In genomic region chr3:184002469-184002868, GRCh38 we compare ENCODE assay signal across 22 cellular contexts. TPM values are rescaled to one million over a fixed set of nuclear protein-coding genes. Genes with fewer than 3 reads are reported as not detected.
A peak's percentile ranks its signal among the peaks of the same experiment; 100 is the strongest.
DNase-seq lines count a peak whose midpoint lies in the region; ATAC-seq and TF ChIP-seq lines count a peak whose summit lies in the region.
"Had no signal": no experiment of that assay in that cellular context is flagged by ENCODE, and none has a peak within 500 bp of the region (broad histone marks: within the 10 kb centered on the region; RNA-seq: fewer than 3 reads in every experiment).

No MANE protein-coding gene starts in this region.

- intact Hi-C loops in left cardiac atrium (cut with DNase I): no loop called here
- intact Hi-C loops in tibial artery (cut with DNase I; ENCODE audit: low total_unique reads): no loop called here

- no peaks in the 10 kb centered on the region for H3F3A ChIP-seq in GM23338 (replicated peaks; ENCODE audit: low read depth)

- ATAC-seq in GM23338 (no peak; the same call in 2 of the 3 replicates), left cardiac atrium (peak; percentile 30 to 72)
- ATAC-seq: GM12878, HepG2, Panc1 had no signal

- H3K27ac ChIP-seq in GM23338 (ENCODE audit: low read depth) (no peak overlapping the region), osteoblast (ENCODE audit: low read depth, low read length) (no peak overlapping the region), tibial artery (no peak overlapping the region)
- H3K27ac ChIP-seq: BLaER1 had no signal

- H3K36me3 Mint-ChIP-seq in GM23338 (ENCODE audit: low read depth) (no peaks in the 10 kb centered on the region), chondrocyte (ENCODE audit: low read depth) (no peaks in the 10 kb centered on the region)

- H3K9me3 ChIP-seq in osteoblast (ENCODE audit: low read depth, low read length): no peaks in the 10 kb centered on the region
- H3K9me3 ChIP-seq in tibial artery: no peaks in the 10 kb centered on the region
- H3K9me3 ChIP-seq: BLaER1 had no signal

- DNase-seq in GM23338 (ENCODE audit: low spot score) (peak; percentile 26), chondrocyte (ENCODE audit: low spot score) (no peak), left cardiac atrium (no peak), osteoblast (ENCODE audit: insufficient read length, low spot score, missing footprints) (peak; percentile 1), NCI-H2107 (lab: John Stamatoyannopoulos, UW) (no peak), tibial artery (no peak), NCI-H146 (lab: John Stamatoyannopoulos, UW) (no peak)
- DNase-seq in activated CD8-positive, alpha-beta memory T cell treated with anti-CD3 and anti-CD28 coated beads, Interleukin-2, amount 50 U/mL, for 4 hours: no peak
- DNase-seq: CD8-positive, alpha-beta memory T cell; DND-41; GDM1; GM23248; NCI-H1048; NCI-H2081 treated with DMSO at 0.1 percent for 48 hours; NCI-H2227 treated with DMSO at 0.1 percent for 48 hours; NCI-H524; SHP77 had no signal

- H3K27me3 ChIP-seq in GM23338 (ENCODE audit: insufficient read depth) (no peaks in the 10 kb centered on the region), osteoblast (ENCODE audit: insufficient read depth, low read length) (no peaks in the 10 kb centered on the region), tibial artery (no peaks in the 10 kb centered on the region)
- H3K27me3 ChIP-seq: BLaER1 had no signal

- H3K27ac Mint-ChIP-seq in GM23338: no peak overlapping the region; the same call in 1 of the 2 replicates
- peak overlapping the region; percentile 32 for H3K27ac Mint-ChIP-seq in chondrocyte (ENCODE audit: unreplicated experiment)

- H2AFZ ChIP-seq in GM23338 (no peak overlapping the region), osteoblast (ENCODE audit: low read length) (no peak overlapping the region)
- H2AFZ ChIP-seq: GM23248 had no signal

- no peaks in the 10 kb centered on the region for H3K36me3 ChIP-seq in GM23338 (ENCODE audit: insufficient read depth)
- H3K36me3 ChIP-seq in osteoblast (ENCODE audit: insufficient read depth, low read length): no peaks in the 10 kb centered on the region
- peaks cover 0 to 4% (median 0%) of the 10 kb centered on the region in 3 donors for H3K36me3 ChIP-seq in tibial artery

- peaks cover 10% of the 10 kb centered on the region; the same call in 2 of the 3 replicates for H3K4me1 Mint-ChIP-seq in GM23338
- H3K4me1 Mint-ChIP-seq in chondrocyte (ENCODE audit: low read depth): peaks cover 22% of the 10 kb centered on the region

- H3K4me3 ChIP-seq in GM23338 (no peak overlapping the region), osteoblast (ENCODE audit: insufficient read depth, low read length) (no peak overlapping the region), tibial artery (no peak overlapping the region)
- H3K4me3 ChIP-seq: BLaER1, GM12878 had no signal

- H3K9me2 ChIP-seq in GM23338 (ENCODE audit: insufficient read depth): no peaks in the 10 kb centered on the region

- peak in 1 of 2 experiments; percentile 48; a peak in 2 of 4 replicates for TF ChIP-seq CTCF in GM23338 (conservative IDR thresholded peaks at IDR 0.05; ENCODE audit: low read depth in 2 of 2)
- TF ChIP-seq CTCF in chondrocyte (IDR thresholded peaks at IDR 0.05): no peak
- no peak for TF ChIP-seq CTCF in osteoblast (IDR thresholded peaks at IDR 0.05; ENCODE audit: extremely low read depth, low read depth, low read length)
- TF ChIP-seq CTCF in tibial artery (IDR thresholded peaks at IDR 0.05): no peak

- H3K79me2 ChIP-seq in GM23338 (replicated peaks; ENCODE audit: insufficient read depth) (peaks cover 41% of the 10 kb centered on the region), osteoblast (ENCODE audit: insufficient read depth, low read length) (peaks cover 12% of the 10 kb centered on the region)

- H3K4me1 ChIP-seq in GM23338 (ENCODE audit: insufficient read depth) (no peaks in the 10 kb centered on the region), osteoblast (ENCODE audit: insufficient read depth, low read length) (peaks cover 24% of the 10 kb centered on the region), tibial artery (peaks cover 0 to 5% (median 0%) of the 10 kb centered on the region in 4 donors)
- H3K4me1 ChIP-seq: BLaER1 had no signal

- H4K20me1 ChIP-seq in GM23338 (replicated peaks; ENCODE audit: insufficient read depth) (peaks cover 12% of the 10 kb centered on the region), osteoblast (ENCODE audit: insufficient read depth, low read length) (peaks cover 4% of the 10 kb centered on the region)

- no peaks in the 10 kb centered on the region for H3K9me3 Mint-ChIP-seq in GM23338
- H3K9me3 Mint-ChIP-seq in chondrocyte (ENCODE audit: low read depth): no peaks in the 10 kb centered on the region
- H3K9me3 Mint-ChIP-seq: CD8-positive, alpha-beta memory T cell had no signal

- H3K4me2 ChIP-seq in GM23338: no peak overlapping the region
- no peak overlapping the region for H3K4me2 ChIP-seq in osteoblast (ENCODE audit: insufficient read depth, low read length)
- H3K4me2 ChIP-seq: BLaER1 had no signal

- H3K27me3 Mint-ChIP-seq in GM23338 (ENCODE audit: insufficient read depth, low read depth, poor library complexity) (no peaks in the 10 kb centered on the region), chondrocyte (ENCODE audit: low read depth) (no peaks in the 10 kb centered on the region)
- H3K27me3 Mint-ChIP-seq: CD8-positive, alpha-beta memory T cell had no signal

- no peak overlapping the region for H3K4me3 Mint-ChIP-seq in GM23338
- H3K4me3 Mint-ChIP-seq in chondrocyte (ENCODE audit: unreplicated experiment): no peak overlapping the region
- H3K4me3 Mint-ChIP-seq: CD8-positive, alpha-beta memory T cell had no signal

TF ChIP-seq in GM23338, 12 proteins besides CTCF, POLR2A, EP300 and RAD21 (continues in another document):
- TF ChIP-seq EZH2 (IDR thresholded peaks at IDR 0.05; ENCODE audit: low read depth, unreplicated experiment) (no peak), CREB1 (CRISPR knock-in tag; IDR thresholded peaks at IDR 0.05; ENCODE audit: low read depth) (no peak), STAT1 (IDR thresholded peaks at IDR 0.05; ENCODE audit: unreplicated experiment) (no peak), JUNB (IDR thresholded peaks at IDR 0.05; ENCODE audit: unreplicated experiment) (no peak), NANOG (IDR thresholded peaks at IDR 0.05; ENCODE audit: borderline replicate concordance) (no peak), ZNF331 (CRISPR knock-in tag; IDR thresholded peaks at IDR 0.05; ENCODE audit: low read depth) (no peak), EZH2phosphoT487 (IDR thresholded peaks at IDR 0.05; ENCODE audit: unreplicated experiment) (no peak), ETS1 (IDR thresholded peaks at IDR 0.05) (no peak), POLR2AphosphoS5 (IDR thresholded peaks at IDR 0.05; ENCODE audit: low read depth) (no peak), ZNF114 (CRISPR knock-in tag; IDR thresholded peaks at IDR 0.05) (no peak)
- TF ChIP-seq, protein P1, sequence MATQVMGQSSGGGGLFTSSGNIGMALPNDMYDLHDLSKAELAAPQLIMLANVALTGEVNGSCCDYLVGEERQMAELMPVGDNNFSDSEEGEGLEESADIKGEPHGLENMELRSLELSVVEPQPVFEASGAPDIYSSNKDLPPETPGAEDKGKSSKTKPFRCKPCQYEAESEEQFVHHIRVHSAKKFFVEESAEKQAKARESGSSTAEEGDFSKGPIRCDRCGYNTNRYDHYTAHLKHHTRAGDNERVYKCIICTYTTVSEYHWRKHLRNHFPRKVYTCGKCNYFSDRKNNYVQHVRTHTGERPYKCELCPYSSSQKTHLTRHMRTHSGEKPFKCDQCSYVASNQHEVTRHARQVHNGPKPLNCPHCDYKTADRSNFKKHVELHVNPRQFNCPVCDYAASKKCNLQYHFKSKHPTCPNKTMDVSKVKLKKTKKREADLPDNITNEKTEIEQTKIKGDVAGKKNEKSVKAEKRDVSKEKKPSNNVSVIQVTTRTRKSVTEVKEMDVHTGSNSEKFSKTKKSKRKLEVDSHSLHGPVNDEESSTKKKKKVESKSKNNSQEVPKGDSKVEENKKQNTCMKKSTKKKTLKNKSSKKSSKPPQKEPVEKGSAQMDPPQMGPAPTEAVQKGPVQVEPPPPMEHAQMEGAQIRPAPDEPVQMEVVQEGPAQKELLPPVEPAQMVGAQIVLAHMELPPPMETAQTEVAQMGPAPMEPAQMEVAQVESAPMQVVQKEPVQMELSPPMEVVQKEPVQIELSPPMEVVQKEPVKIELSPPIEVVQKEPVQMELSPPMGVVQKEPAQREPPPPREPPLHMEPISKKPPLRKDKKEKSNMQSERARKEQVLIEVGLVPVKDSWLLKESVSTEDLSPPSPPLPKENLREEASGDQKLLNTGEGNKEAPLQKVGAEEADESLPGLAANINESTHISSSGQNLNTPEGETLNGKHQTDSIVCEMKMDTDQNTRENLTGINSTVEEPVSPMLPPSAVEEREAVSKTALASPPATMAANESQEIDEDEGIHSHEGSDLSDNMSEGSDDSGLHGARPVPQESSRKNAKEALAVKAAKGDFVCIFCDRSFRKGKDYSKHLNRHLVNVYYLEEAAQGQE (IDR thresholded peaks at IDR 0.05; ENCODE audit: unreplicated experiment): no peak

RNA-seq across cellular contexts. Expression of gene ABCC5, which starts 15.2 kb away (rescaled TPM):
- 38.5 and 39.9 TPM in 2 replicates for total RNA-seq in GM23338 (2014; rRNA removed; shearing (Covaris generic))
- 14.0 TPM in 2 replicates for polyA plus RNA-seq in GM23338 (2016; fragmentation: Nextera tagmentation; extraction: Ambion mirVana)
- total RNA-seq in chondrocyte (22.0 to 26.8 TPM (median 23.8 TPM) in 3 replicates), left cardiac atrium (10 to 100 TPM; 40.2 to 69.2 TPM), osteoblast (18.0 and 19.2 TPM in 2 replicates)

RNA-seq across cellular contexts. Expression of gene HTR3D, which starts 29.1 kb away (rescaled TPM):
- not detected in 2 replicates for total RNA-seq in GM23338 (2014; rRNA removed; shearing (Covaris generic))
- not detected in 2 replicates for polyA plus RNA-seq in GM23338 (2016; fragmentation: Nextera tagmentation; extraction: Ambion mirVana)
- total RNA-seq in chondrocyte (not detected in 3 replicates), left cardiac atrium (not detected), osteoblast (not detected in 2 replicates)
- total RNA-seq: CD8-positive, alpha-beta memory T cell; GM12878; GM23248; HepG2; MCF 10A had no signal
- polyA plus RNA-seq: CD8-positive, alpha-beta memory T cell; GM12878; GM23248; HepG2 had no signal

RNA-seq across cellular contexts. Expression of gene HTR3C, which starts 50.4 kb away (rescaled TPM):
- not detected in 2 replicates for total RNA-seq in GM23338 (2014; rRNA removed; shearing (Covaris generic))
- not detected in 2 replicates for polyA plus RNA-seq in GM23338 (2016; fragmentation: Nextera tagmentation; extraction: Ambion mirVana)
- not detected in 3 replicates for total RNA-seq in chondrocyte
- total RNA-seq in left cardiac atrium: not detected
- total RNA-seq in osteoblast: not detected in 2 replicates
- total RNA-seq: CD8-positive, alpha-beta memory T cell; GM12878; GM23248; HepG2; MCF 10A had no signal
- polyA plus RNA-seq: CD8-positive, alpha-beta memory T cell; GM12878; GM23248; HepG2 had no signal

Comparison
In these comparisons a context has a peak if more than half of its experiments do, and no peak if none do; other contexts are left out.
1. DNase-seq: peak in GM23338 (single experiment) and osteoblast (single experiment); none in chondrocyte (single experiment), left cardiac atrium (single experiment), NCI-H2107 (single experiment), activated CD8-positive, alpha-beta memory T cell treated with anti-CD3 and anti-CD28 coated beads, Interleukin-2, amount 50 U/mL, for 4 hours (single experiment), tibial artery (0 of 2) and NCI-H146 (single experiment).